31 cellular contexts compared by ENCODE assay signal in the genomic region with DNA sequence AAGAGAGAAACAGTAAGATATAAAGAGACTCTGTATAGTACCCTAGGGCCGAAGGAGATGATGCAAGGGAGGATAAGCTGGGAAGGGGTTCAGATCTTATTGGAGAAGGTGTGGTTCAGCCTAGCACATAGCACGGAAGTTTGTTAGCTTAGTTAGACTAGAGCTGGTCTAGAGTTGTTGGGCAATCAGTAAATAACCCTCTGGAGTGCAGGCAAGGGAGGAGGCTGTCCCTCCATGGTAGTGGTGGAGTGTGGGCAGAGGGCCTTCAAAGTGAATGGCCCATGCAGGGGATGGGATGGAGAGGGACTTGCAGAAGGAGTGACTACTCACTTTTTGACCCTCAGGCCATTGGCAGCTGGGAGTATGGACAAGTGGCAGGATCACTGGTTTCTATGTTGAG.
"Had no signal": no experiment of that assay in that cellular context is flagged by ENCODE, and none has a peak within 500 bp of the region (broad histone marks: within the 10 kb centered on the region; RNA-seq: fewer than 3 reads in every experiment).

No MANE protein-coding gene starts in this region.

- DNase-seq: activated CD4-positive, alpha-beta T cell treated with anti-CD3 and anti-CD28 coated beads for 36 hours; activated CD4-positive, CD25-positive, alpha-beta regulatory T cell; activated CD8-positive, alpha-beta memory T cell treated with anti-CD3 and anti-CD28 coated beads, Interleukin-2, amount 10 ng/mL, durations not matched to agents 7 days and 5 days; activated CD8-positive, alpha-beta T cell treated with anti-CD3 and anti-CD28 coated beads, Interleukin-2, amount 10 ng/mL, durations not matched to agents 7 days and 5 days; activated naive CD4-positive, alpha-beta T cell treated with Interleukin-2 at 50 U/mL for 16 hours; activated naive CD8-positive, alpha-beta T cell treated with anti-CD3 and anti-CD28 coated beads for 36 hours; activated T-cell treated with anti-CD3 and anti-CD28 coated beads, Interleukin-2, amount 50 U/mL, for 48 hours; adrenal gland; aorta; body of pancreas; dermis blood vessel endothelial cell; effector CD4-positive, alpha-beta T cell; esophagus squamous epithelium; foreskin melanocyte; kidney; left ventricle myocardium inferior; mammary epithelial cell; naive B cell; nephron progenitor cell; ovary; retina; sigmoid colon; stimulated activated CD4-positive, alpha-beta T cell treated with anti-CD3 and anti-CD28 coated beads, Interleukin-2, amount 100 ng/mL, for 24 hours; stimulated activated naive CD4-positive, alpha-beta T cell; T-helper 1 cell; testis; transverse colon had no signal

- H3K9me3 ChIP-seq: adrenal gland, body of pancreas, esophagus squamous epithelium, ovary, prostate gland, sigmoid colon, testis, transverse colon, vagina had no signal

- H3K27ac Mint-ChIP-seq: activated CD4-positive, alpha-beta T cell treated with anti-CD3 and anti-CD28 coated beads for 36 hours; activated CD8-positive, alpha-beta memory T cell treated with anti-CD3 and anti-CD28 coated beads, Interleukin-2, amount 10 ng/mL, durations not matched to agents 7 days and 5 days; activated CD8-positive, alpha-beta T cell treated with anti-CD3 and anti-CD28 coated beads, Interleukin-2, amount 10 ng/mL, durations not matched to agents 7 days and 5 days; activated naive CD8-positive, alpha-beta T cell treated with anti-CD3 and anti-CD28 coated beads for 36 hours; nephron progenitor cell; T-helper 2 cell treated with Interferon-gamma antibody and Interleukin-4, amounts not matched to agents 5 μg/mL and 100 μg/mL, for 36 hours had no signal

- H3K4me1 ChIP-seq: esophagus squamous epithelium, prostate gland, sigmoid colon, testis had no signal

- H3K36me3 ChIP-seq: adrenal gland, ovary, prostate gland, sigmoid colon, transverse colon, vagina had no signal

- H3K27ac ChIP-seq: adrenal gland, body of pancreas, esophagus squamous epithelium, left ventricle myocardium inferior, ovary, prostate gland, sigmoid colon, testis, transverse colon, vagina had no signal

- H3K27me3 Mint-ChIP-seq: activated CD4-positive, alpha-beta T cell treated with anti-CD3 and anti-CD28 coated beads for 36 hours; activated CD8-positive, alpha-beta memory T cell treated with anti-CD3 and anti-CD28 coated beads, Interleukin-2, amount 10 ng/mL, durations not matched to agents 7 days and 5 days; activated naive CD8-positive, alpha-beta T cell treated with anti-CD3 and anti-CD28 coated beads for 36 hours; naive B cell had no signal

- H3K4me3 Mint-ChIP-seq: activated CD4-positive, alpha-beta T cell treated with anti-CD3 and anti-CD28 coated beads for 36 hours; activated CD8-positive, alpha-beta memory T cell treated with anti-CD3 and anti-CD28 coated beads, Interleukin-2, amount 10 ng/mL, durations not matched to agents 7 days and 5 days; activated CD8-positive, alpha-beta T cell treated with anti-CD3 and anti-CD28 coated beads, Interleukin-2, amount 10 ng/mL, durations not matched to agents 7 days and 5 days; activated naive CD8-positive, alpha-beta T cell treated with anti-CD3 and anti-CD28 coated beads for 36 hours; naive B cell; nephron progenitor cell; T-helper 2 cell treated with Interferon-gamma antibody and Interleukin-4, amounts not matched to agents 5 μg/mL and 100 μg/mL, for 36 hours had no signal

- H3K4me3 ChIP-seq: adrenal gland, body of pancreas, esophagus squamous epithelium, left ventricle myocardium inferior, ovary, prostate gland, sigmoid colon, smooth muscle cell, testis, transverse colon, vagina had no signal

- ATAC-seq: activated CD4-positive, alpha-beta T cell treated with anti-CD3 and anti-CD28 coated beads for 36 hours; activated CD8-positive, alpha-beta memory T cell treated with anti-CD3 and anti-CD28 coated beads, Interleukin-2, amount 10 ng/mL, durations not matched to agents 7 days and 5 days; activated CD8-positive, alpha-beta T cell treated with anti-CD3 and anti-CD28 coated beads, Interleukin-2, amount 10 ng/mL, durations not matched to agents 7 days and 5 days; body of pancreas had no signal

- H3K27me3 ChIP-seq: adrenal gland, body of pancreas, esophagus squamous epithelium, ovary, sigmoid colon, testis, transverse colon, vagina had no signal

- H3K36me3 Mint-ChIP-seq: naive B cell had no signal
